Comparison of ENCODE assay signal across 1 cellular context in the genomic region with DNA sequence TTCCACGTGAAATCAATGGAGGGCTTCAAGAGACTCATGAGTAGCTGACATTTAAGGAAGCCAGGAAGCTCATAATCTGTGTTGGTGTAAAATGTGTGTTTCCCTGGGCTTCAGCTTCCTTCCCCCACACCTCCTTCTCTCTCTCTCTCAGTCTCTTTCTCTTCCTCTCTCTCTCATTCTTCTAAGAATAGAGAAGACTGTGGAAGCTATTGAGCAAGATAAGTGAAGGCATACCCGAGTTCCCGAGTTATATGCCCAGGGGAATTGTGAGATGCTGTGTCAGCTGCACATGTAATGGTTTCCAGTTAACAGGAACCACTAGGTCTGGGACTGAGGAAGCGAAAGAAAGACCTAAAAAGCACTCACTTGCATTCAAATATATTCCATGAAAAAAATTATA.
TF ChIP-seq lines count a peak whose summit lies in the region.

No MANE protein-coding gene starts in this region.

TF ChIP-seq in HepG2, 621 proteins besides CTCF, POLR2A, EP300 and RAD21:
- TF ChIP-seq, protein P1, sequence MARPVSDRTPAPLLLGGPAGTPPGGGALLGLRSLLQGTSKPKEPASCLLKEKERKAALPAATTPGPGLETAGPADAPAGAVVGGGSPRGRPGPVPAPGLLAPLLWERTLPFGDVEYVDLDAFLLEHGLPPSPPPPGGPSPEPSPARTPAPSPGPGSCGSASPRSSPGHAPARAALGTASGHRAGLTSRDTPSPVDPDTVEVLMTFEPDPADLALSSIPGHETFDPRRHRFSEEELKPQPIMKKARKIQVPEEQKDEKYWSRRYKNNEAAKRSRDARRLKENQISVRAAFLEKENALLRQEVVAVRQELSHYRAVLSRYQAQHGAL (CRISPR knock-in tag; IDR thresholded peaks at IDR 0.05; ENCODE audit: not compliant biosample characterization): no peak
- TF ChIP-seq ZNF550 (CRISPR knock-in tag; IDR thresholded peaks at IDR 0.05; ENCODE audit: borderline replicate concordance) (no peak), FOXJ3 (CRISPR knock-in tag; IDR thresholded peaks at IDR 0.05; ENCODE audit: borderline replicate concordance) (no peak), ZNF207 (IDR thresholded peaks at IDR 0.05; ENCODE audit: borderline replicate concordance) (no peak), ZFP37 (CRISPR knock-in tag; IDR thresholded peaks at IDR 0.05; ENCODE audit: borderline replicate concordance) (no peak), NFRKB (IDR thresholded peaks at IDR 0.05) (no peak), SP1 (IDR thresholded peaks at IDR 0.05) (no peak), SP1 (CRISPR knock-in tag; IDR thresholded peaks at IDR 0.05) (no peak), SAP130 (CRISPR knock-in tag; IDR thresholded peaks at IDR 0.05; ENCODE audit: low read depth) (no peak), ZKSCAN5 (CRISPR knock-in tag; IDR thresholded peaks at IDR 0.05) (no peak), HNRNPK (IDR thresholded peaks at IDR 0.05; ENCODE audit: low read depth, low read length, poor library complexity, severe bottlenecking) (no peak), TEAD2 (CRISPR knock-in tag; IDR thresholded peaks at IDR 0.05) (no peak), ZNF660 (CRISPR knock-in tag; IDR thresholded peaks at IDR 0.05; ENCODE audit: borderline replicate concordance, low read depth) (no peak), FOSL2 (CRISPR knock-in tag; IDR thresholded peaks at IDR 0.05) (no peak), ZNF569 (CRISPR knock-in tag; IDR thresholded peaks at IDR 0.05; ENCODE audit: borderline replicate concordance) (no peak), NFE2L2 (IDR thresholded peaks at IDR 0.05; ENCODE audit: low read length) (no peak), ZNF329 (CRISPR knock-in tag; IDR thresholded peaks at IDR 0.05; ENCODE audit: low read depth) (no peak), ZNF343 (CRISPR knock-in tag; IDR thresholded peaks at IDR 0.05) (no peak)
- TF ChIP-seq, protein P2, sequence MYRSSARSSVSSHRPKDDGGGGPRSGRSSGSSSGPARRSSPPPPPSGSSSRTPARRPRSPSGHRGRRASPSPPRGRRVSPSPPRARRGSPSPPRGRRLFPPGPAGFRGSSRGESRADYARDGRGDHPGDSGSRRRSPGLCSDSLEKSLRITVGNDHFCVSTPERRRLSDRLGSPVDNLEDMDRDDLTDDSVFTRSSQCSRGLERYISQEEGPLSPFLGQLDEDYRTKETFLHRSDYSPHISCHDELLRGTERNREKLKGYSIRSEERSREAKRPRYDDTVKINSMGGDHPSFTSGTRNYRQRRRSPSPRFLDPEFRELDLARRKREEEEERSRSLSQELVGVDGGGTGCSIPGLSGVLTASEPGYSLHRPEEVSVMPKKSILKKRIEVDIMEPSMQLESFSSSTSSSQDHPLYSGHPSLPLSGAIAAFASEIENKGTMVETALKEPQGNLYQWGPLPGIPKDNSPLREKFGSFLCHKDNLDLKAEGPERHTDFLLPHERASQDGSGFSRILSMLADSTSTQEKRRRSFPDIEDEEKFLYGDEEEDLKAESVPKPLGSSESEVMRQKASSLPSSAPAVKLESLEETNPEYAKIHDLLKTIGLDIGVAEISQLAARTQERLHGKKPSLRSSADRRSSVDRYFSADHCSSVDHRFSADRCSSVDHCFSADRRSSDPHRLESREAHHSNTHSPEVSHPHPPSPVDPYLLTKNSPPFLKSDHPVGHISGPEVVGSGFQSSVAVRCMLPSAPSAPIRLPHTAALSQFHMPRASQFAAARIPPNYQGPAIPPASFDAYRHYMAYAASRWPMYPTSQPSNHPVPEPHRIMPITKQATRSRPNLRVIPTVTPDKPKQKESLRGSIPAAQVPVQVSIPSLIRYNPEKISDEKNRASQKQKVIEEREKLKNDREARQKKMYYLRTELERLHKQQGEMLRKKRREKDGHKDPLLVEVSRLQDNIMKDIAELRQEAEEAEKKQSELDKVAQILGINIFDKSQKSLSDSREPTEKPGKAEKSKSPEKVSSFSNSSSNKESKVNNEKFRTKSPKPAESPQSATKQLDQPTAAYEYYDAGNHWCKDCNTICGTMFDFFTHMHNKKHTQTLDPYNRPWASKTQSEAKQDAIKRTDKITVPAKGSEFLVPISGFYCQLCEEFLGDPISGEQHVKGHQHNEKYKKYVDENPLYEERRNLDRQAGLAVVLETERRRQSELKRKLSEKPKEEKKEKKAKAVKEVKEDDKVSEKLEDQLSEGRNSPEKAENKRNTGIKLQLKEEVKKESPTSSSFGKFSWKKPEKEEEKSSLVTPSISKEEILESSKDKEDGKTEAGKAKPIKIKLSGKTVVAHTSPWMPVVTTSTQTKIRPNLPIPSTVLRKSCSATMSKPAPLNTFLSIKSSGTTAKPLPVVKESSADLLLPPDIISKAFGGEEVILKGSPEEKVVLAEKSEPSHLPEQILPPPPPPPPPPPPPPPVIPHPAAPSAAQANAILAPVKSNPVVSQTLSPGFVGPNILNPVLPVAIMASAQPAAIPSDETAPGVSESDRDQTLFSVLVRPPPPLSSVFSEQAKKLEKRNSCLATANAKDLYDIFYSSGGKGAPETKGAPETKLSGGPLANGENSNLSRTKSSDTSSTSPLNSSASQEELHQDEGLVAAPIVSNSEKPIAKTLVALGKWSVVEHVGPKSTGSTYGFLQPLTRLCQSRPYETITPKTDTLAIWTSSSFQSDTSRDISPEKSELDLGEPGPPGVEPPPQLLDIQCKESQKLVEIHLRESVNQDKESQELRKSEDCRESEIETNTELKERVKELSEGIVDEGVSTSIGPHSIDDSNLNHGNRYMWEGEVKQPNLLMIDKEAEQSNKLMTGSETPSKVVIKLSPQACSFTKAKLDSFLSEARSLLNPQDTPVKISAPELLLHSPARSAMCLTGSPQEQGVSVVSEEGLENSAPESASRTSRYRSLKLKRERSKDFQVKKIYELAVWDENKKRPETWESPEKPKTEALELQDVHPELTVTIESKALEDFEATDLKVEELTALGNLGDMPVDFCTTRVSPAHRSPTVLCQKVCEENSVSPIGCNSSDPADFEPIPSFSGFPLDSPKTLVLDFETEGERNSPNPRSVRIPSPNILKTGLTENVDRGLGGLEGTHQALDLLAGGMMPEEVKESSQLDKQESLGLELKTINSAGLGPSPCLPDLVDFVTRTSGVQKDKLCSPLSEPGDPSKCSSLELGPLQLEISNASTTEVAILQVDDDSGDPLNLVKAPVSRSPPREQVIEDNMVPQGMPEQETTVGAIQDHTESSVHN (CRISPR knock-in tag; IDR thresholded peaks at IDR 0.05): no peak
- TF ChIP-seq, protein P3, sequence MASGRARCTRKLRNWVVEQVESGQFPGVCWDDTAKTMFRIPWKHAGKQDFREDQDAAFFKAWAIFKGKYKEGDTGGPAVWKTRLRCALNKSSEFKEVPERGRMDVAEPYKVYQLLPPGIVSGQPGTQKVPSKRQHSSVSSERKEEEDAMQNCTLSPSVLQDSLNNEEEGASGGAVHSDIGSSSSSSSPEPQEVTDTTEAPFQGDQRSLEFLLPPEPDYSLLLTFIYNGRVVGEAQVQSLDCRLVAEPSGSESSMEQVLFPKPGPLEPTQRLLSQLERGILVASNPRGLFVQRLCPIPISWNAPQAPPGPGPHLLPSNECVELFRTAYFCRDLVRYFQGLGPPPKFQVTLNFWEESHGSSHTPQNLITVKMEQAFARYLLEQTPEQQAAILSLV (CRISPR knock-in tag; IDR thresholded peaks at IDR 0.05; ENCODE audit: borderline replicate concordance): no peak
- TF ChIP-seq, protein P4, sequence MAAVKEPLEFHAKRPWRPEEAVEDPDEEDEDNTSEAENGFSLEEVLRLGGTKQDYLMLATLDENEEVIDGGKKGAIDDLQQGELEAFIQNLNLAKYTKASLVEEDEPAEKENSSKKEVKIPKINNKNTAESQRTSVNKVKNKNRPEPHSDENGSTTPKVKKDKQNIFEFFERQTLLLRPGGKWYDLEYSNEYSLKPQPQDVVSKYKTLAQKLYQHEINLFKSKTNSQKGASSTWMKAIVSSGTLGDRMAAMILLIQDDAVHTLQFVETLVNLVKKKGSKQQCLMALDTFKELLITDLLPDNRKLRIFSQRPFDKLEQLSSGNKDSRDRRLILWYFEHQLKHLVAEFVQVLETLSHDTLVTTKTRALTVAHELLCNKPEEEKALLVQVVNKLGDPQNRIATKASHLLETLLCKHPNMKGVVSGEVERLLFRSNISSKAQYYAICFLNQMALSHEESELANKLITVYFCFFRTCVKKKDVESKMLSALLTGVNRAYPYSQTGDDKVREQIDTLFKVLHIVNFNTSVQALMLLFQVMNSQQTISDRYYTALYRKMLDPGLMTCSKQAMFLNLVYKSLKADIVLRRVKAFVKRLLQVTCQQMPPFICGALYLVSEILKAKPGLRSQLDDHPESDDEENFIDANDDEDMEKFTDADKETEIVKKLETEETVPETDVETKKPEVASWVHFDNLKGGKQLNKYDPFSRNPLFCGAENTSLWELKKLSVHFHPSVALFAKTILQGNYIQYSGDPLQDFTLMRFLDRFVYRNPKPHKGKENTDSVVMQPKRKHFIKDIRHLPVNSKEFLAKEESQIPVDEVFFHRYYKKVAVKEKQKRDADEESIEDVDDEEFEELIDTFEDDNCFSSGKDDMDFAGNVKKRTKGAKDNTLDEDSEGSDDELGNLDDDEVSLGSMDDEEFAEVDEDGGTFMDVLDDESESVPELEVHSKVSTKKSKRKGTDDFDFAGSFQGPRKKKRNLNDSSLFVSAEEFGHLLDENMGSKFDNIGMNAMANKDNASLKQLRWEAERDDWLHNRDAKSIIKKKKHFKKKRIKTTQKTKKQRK (IDR thresholded peaks at IDR 0.05; ENCODE audit: low read length): no peak
